Comparison of ENCODE assay signal across 8 cellular contexts in genomic region chr1:156160744-156161181, GRCh38. TPM values are rescaled to one million over a fixed set of nuclear protein-coding genes. Genes with fewer than 3 reads are reported as not detected.
DNase-seq lines count a peak whose midpoint lies in the region; ATAC-seq and TF ChIP-seq lines count a peak whose summit lies in the region.

No MANE protein-coding gene starts in this region.

- peak overlapping the region; percentile 47; the same call in 1 of the 2 replicates for H3K27ac ChIP-seq in SJCRH30
- peak overlapping the region; percentile 71 to 93 (median 88) for H3K27ac ChIP-seq in heart right ventricle
- peak overlapping the region; percentile 46 to 60 for H3K27ac ChIP-seq in prostate gland
- H3K27ac ChIP-seq in transverse colon: peak overlapping the region; percentile 63 to 67 (median 64)

- peak overlapping the region; percentile 65 for H3K4me3 ChIP-seq in SJCRH30
- H3K4me3 ChIP-seq in heart right ventricle: peak overlapping the region in 9 of 10 donors; percentile 40 to 68 (median 56)
- peak overlapping the region; percentile 22 to 34 for H3K4me3 ChIP-seq in prostate gland
- peak overlapping the region in 3 of 4 donors; percentile 28 to 49 (median 40) for H3K4me3 ChIP-seq in transverse colon

- H3K36me3 Mint-ChIP-seq in activated naive CD8-positive, alpha-beta T cell: no peaks in the 10 kb centered on the region

- WGBS in heart right ventricle, 2 donors: 2% methylated on average over 20 to 23 of the region's 23 CpGs
- 7% methylated on average over 10 of the region's 23 CpGs for WGBS in prostate gland
- WGBS in transverse colon (ENCODE audit: low coverage in 1 of 2), 2 donors: 46% methylated on average over 12 of the region's 23 CpGs; no CpG with 5 or more reads in 1 of the 2 donors

- H3K4me3 Mint-ChIP-seq in activated naive CD8-positive, alpha-beta T cell: peak overlapping the region; percentile 72

- H3K9me3 ChIP-seq in SJCRH30 (replicated peaks): no peaks in the 10 kb centered on the region
- H3K9me3 ChIP-seq in heart right ventricle: no peaks in the 10 kb centered on the region
- H3K9me3 ChIP-seq in prostate gland: no peaks in the 10 kb centered on the region
- H3K9me3 ChIP-seq in transverse colon: no peaks in the 10 kb centered on the region

- no peaks in the 10 kb centered on the region for H3K27me3 ChIP-seq in SJCRH30
- H3K27me3 ChIP-seq in heart right ventricle: no peaks in the 10 kb centered on the region
- no peaks in the 10 kb centered on the region for H3K27me3 ChIP-seq in prostate gland (replicated peaks; ENCODE audit: insufficient read depth)
- no peaks in the 10 kb centered on the region for H3K27me3 ChIP-seq in transverse colon

- no peaks in the 10 kb centered on the region for H3K27me3 Mint-ChIP-seq in activated naive CD8-positive, alpha-beta T cell

- DNase-seq in Daoy (ENCODE audit: low read depth) (peak; percentile 82), SJCRH30 (peak; percentile 92 to 93), heart right ventricle (peak; percentile 88 to 93), prostate gland (ENCODE audit: low spot score) (peak; percentile 57), transverse colon (peak; percentile 75), NCI-H1417 treated with DMSO at 0.1 percent for 48 hours (lab: John Stamatoyannopoulos, UW) (no peak)

- TF ChIP-seq CTCF in heart right ventricle (IDR thresholded peaks at IDR 0.05) (no peak), prostate gland (IDR thresholded peaks at IDR 0.05) (no peak), transverse colon (IDR thresholded peaks at IDR 0.05) (no peak)

- peaks cover 51% of the 10 kb centered on the region for H3K4me1 Mint-ChIP-seq in activated naive CD8-positive, alpha-beta T cell (ENCODE audit: low read depth)

- in situ Hi-C loops in transverse colon (cut with MboI; ENCODE audit: low pct_ligation_motif_present in 1 of 4, low pct_unique_long_range_greater_than_20kb in 1 of 4, low sequenced_read_pairs in 3 of 4): no loop called here

- H3K36me3 ChIP-seq in SJCRH30: no peaks in the 10 kb centered on the region
- peaks cover 0 to 32% (median 0%) of the 10 kb centered on the region in 9 donors for H3K36me3 ChIP-seq in heart right ventricle
- H3K36me3 ChIP-seq in prostate gland: no peaks in the 10 kb centered on the region
- no peaks in the 10 kb centered on the region for H3K36me3 ChIP-seq in transverse colon

- TF ChIP-seq POLR2A in prostate gland (IDR thresholded peaks at IDR 0.05) (no peak), transverse colon (IDR thresholded peaks at IDR 0.05) (no peak)

- ATAC-seq in heart right ventricle: peak; percentile 88 to 96 (median 90)
- ATAC-seq in GM18868 (IDR thresholded peaks at IDR 0.05; ENCODE audit: unreplicated experiment): no peak

- no peak for TF ChIP-seq EP300 in transverse colon (IDR thresholded peaks at IDR 0.05; ENCODE audit: low read depth)

- peak overlapping the region; percentile 58 for H3K27ac Mint-ChIP-seq in activated naive CD8-positive, alpha-beta T cell

- H3K9me3 Mint-ChIP-seq in activated naive CD8-positive, alpha-beta T cell (ENCODE audit: low read depth): no peaks in the 10 kb centered on the region

- H3K4me1 ChIP-seq in SJCRH30 (peaks cover 10% of the 10 kb centered on the region; the same call in 1 of the 2 replicates), heart right ventricle (peaks cover 3 to 62% (median 32%) of the 10 kb centered on the region in 9 donors), prostate gland (replicated peaks) (no peaks in the 10 kb centered on the region), transverse colon (peaks cover 0 to 12% (median 8%) of the 10 kb centered on the region in 4 donors)

- intact Hi-C loops in heart right ventricle (cut with DNase I): loop anchor here in 2 of 10 donors (5.0 kb wide), 1 partner anchor 52 kb away; the partner anchor contains the start of gene PMF1 (in 2 of the 2)
- intact Hi-C loops in prostate gland (cut with DNase I): no loop called here
- intact Hi-C loops in transverse colon (cut with DNase I; ENCODE audit: low total_unique reads): no loop called here

RNA-seq across cellular contexts. Expression of gene SEMA4A, which starts 7.4 kb away (rescaled TPM):
- total RNA-seq in Daoy (2014; rRNA removed; shearing (Covaris generic)): 0.29 and 0.68 TPM in 2 replicates
- total RNA-seq in SJCRH30 (2014; rRNA removed; shearing (Covaris generic)): 1.2 and 2.1 TPM in 2 replicates
- total RNA-seq in heart right ventricle (1 to 10 TPM in 9 of 10 donors, under 1 TPM in 1; 0.98 to 6.8 (median 1.8) TPM), prostate gland (10 to 100 TPM; 22.9 to 44.9 TPM), transverse colon (1 to 10 TPM in 3 of 4 donors, not detected in 1; 2.6 to 6.0 (median 4.8) TPM)
- polyA plus RNA-seq in heart right ventricle: 1 to 10 TPM; 1.1 to 2.0 TPM

RNA-seq across cellular contexts. Expression of gene SLC25A44, which starts 33.1 kb away (rescaled TPM):
- total RNA-seq in Daoy (2014; rRNA removed; shearing (Covaris generic)): 14.0 and 15.1 TPM in 2 replicates
- 12.3 and 12.9 TPM in 2 replicates for total RNA-seq in SJCRH30 (2014; rRNA removed; shearing (Covaris generic))
- 10 to 100 TPM; 15.4 to 26.0 (median 20.1) TPM for total RNA-seq in heart right ventricle
- polyA plus RNA-seq in heart right ventricle: 10 to 100 TPM in 1 of 2 donors, 1 to 10 TPM in 1; 7.0 to 15.8 TPM
- total RNA-seq in prostate gland: 10 to 100 TPM; 14.2 to 16.5 TPM
- 10 to 100 TPM in 3 of 4 donors, 1 to 10 TPM in 1; 9.6 to 19.9 (median 18.9) TPM for total RNA-seq in transverse colon

RNA-seq across cellular contexts. Expression of gene LMNA, which starts 46.3 kb away (rescaled TPM):
- total RNA-seq in Daoy (2014; rRNA removed; shearing (Covaris generic)): 708 and 737 TPM in 2 replicates
- total RNA-seq in SJCRH30 (2014; rRNA removed; shearing (Covaris generic)): 113 and 114 TPM in 2 replicates
- total RNA-seq in heart right ventricle (100 to 1,000 TPM; 213 to 554 (median 267) TPM), prostate gland (100 to 1,000 TPM; 227 to 265 TPM), transverse colon (100 to 1,000 TPM; 300 to 999 (median 324) TPM)
- polyA plus RNA-seq in heart right ventricle: 100 to 1,000 TPM; 286 to 356 TPM

RNA-seq across cellular contexts. Expression of gene PMF1, which starts 52.0 kb away (rescaled TPM):
- 84.6 and 91.3 TPM in 2 replicates for total RNA-seq in Daoy (2014; rRNA removed; shearing (Covaris generic))
- 59.7 and 63.5 TPM in 2 replicates for total RNA-seq in SJCRH30 (2014; rRNA removed; shearing (Covaris generic))
- 10 to 100 TPM; 55.9 to 87.3 (median 66.4) TPM for total RNA-seq in heart right ventricle
- polyA plus RNA-seq in heart right ventricle: 100 to 1,000 TPM in 1 of 2 donors, 10 to 100 TPM in 1; 92.0 to 122 TPM
- total RNA-seq in prostate gland: 100 to 1,000 TPM in 1 of 2 donors, 10 to 100 TPM in 1; 64.6 to 125 TPM
- 10 to 100 TPM; 29.9 to 67.3 (median 52.3) TPM for total RNA-seq in transverse colon
